In the genomic region with DNA sequence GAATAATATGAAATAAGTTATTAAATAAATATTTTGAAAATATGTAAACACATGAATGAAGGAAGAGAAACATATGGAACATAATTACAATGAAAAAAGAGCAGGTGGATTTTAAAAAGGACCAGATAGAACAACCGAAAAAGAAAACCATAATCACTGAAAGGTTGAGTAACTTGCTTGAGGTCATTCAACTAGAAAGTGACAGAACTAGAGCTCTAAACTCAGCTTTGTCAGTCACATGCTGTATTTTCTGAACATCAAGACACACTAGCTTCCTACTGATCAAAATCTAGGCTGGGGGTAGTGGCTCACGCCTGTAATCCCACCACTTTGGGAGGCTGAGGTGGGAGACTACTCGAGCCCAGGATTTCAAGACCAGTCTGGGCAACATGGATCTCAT, we compare ENCODE assay signal across 13 cellular contexts. TPM values are rescaled to one million over a fixed set of nuclear protein-coding genes. Genes with fewer than 3 reads are reported as not detected.
DNase-seq lines count a peak whose midpoint lies in the region; ATAC-seq and TF ChIP-seq lines count a peak whose summit lies in the region.
"Had no signal": no experiment of that assay in that cellular context is flagged by ENCODE, and none has a peak within 500 bp of the region (broad histone marks: within the 10 kb centered on the region; RNA-seq: fewer than 3 reads in every experiment).

No MANE protein-coding gene starts in this region.

- H3K4me3 Mint-ChIP-seq in Calu3 (ENCODE audit: low read depth, unreplicated experiment), result no peak overlapping the region
- H3K4me3 Mint-ChIP-seq: activated naive CD4-positive, alpha-beta T cell treated with anti-CD3 and anti-CD28 coated beads, Interleukin-2, amount 10 ng/mL, durations not matched to agents 7 days and 5 days; central memory CD8-positive, alpha-beta T cell; natural killer cell had no signal

- H3K4me1 Mint-ChIP-seq in Calu3 (ENCODE audit: low read depth, unreplicated experiment), result peaks cover 33% of the 10 kb centered on the region
- H3K4me1 Mint-ChIP-seq: activated naive CD4-positive, alpha-beta T cell treated with anti-CD3 and anti-CD28 coated beads, Interleukin-2, amount 10 ng/mL, durations not matched to agents 7 days and 5 days; central memory CD8-positive, alpha-beta T cell; natural killer cell had no signal

- BruUV-seq in Calu3 (replicated peaks; lab: Mats Ljungman, UMichigan), result no TSS peak

- peak; percentile 62 for ATAC-seq in GM18873 (IDR thresholded peaks at IDR 0.05; ENCODE audit: low FRiP score, unreplicated experiment)
- peak; percentile 91 for ATAC-seq in GM21576 (IDR thresholded peaks at IDR 0.05; ENCODE audit: unreplicated experiment)
- ATAC-seq in HG03095 (IDR thresholded peaks at IDR 0.05; ENCODE audit: unreplicated experiment), result peak; percentile 92
- ATAC-seq: natural killer cell, sciatic nerve had no signal

- no peaks in the 10 kb centered on the region for H3K27me3 Mint-ChIP-seq in Calu3 (ENCODE audit: unreplicated experiment)

- H3K36me3 Mint-ChIP-seq in Calu3 (ENCODE audit: insufficient read depth, unreplicated experiment), result no peaks in the 10 kb centered on the region
- H3K36me3 Mint-ChIP-seq: activated naive CD4-positive, alpha-beta T cell treated with anti-CD3 and anti-CD28 coated beads, Interleukin-2, amount 10 ng/mL, durations not matched to agents 7 days and 5 days; natural killer cell had no signal

- no peak overlapping the region for H3K27ac Mint-ChIP-seq in Calu3 (ENCODE audit: unreplicated experiment)
- H3K27ac Mint-ChIP-seq: activated naive CD4-positive, alpha-beta T cell treated with anti-CD3 and anti-CD28 coated beads, Interleukin-2, amount 10 ng/mL, durations not matched to agents 7 days and 5 days; natural killer cell had no signal

- CTCF ChIA-PET in Calu3 (lab: Charles Lee), result no interaction called here

- intact Hi-C loops in Calu3 (cut with micrococcal nuclease; ENCODE audit: unreplicated experiment), result no loop called here

- H3K9me3 Mint-ChIP-seq in Calu3 (ENCODE audit: low read depth, unreplicated experiment), result peaks cover 9% of the 10 kb centered on the region
- H3K9me3 Mint-ChIP-seq: activated naive CD4-positive, alpha-beta T cell treated with anti-CD3 and anti-CD28 coated beads, Interleukin-2, amount 10 ng/mL, durations not matched to agents 7 days and 5 days; central memory CD8-positive, alpha-beta T cell had no signal

- peak; percentile 48 for DNase-seq in kidney tubule cell (ENCODE audit: low spot score)
- DNase-seq in NCI-H128 (lab: John Stamatoyannopoulos, UW; ENCODE audit: unreplicated experiment), result no peak
- DNase-seq in Calu3, result no peak
- no peak for DNase-seq in occipital lobe (lab: John Stamatoyannopoulos, UW)
- DNase-seq: activated naive CD4-positive, alpha-beta T cell treated with anti-CD3 and anti-CD28 coated beads, Interleukin-2, amount 10 ng/mL, durations not matched to agents 7 days and 5 days; left ventricle myocardium inferior; natural killer cell; substantia nigra had no signal

- TF ChIP-seq CTCF in Calu3 (IDR thresholded peaks at IDR 0.05; ENCODE audit: unreplicated experiment), result no peak

RNA-seq across cellular contexts. Expression of gene ITGAV, which starts 30.0 kb away (rescaled TPM):
- total RNA-seq in Calu3 (2022), result 109 and 146 TPM in 2 replicates
- 73.2 TPM for total RNA-seq in occipital lobe
